In genomic region chr2:72794572-72794971, GRCh38 we compare ENCODE assay signal across 16 cellular contexts. TPM values are rescaled to one million over a fixed set of nuclear protein-coding genes. Genes with fewer than 3 reads are reported as not detected.
DNase-seq lines count a peak whose midpoint lies in the region; ATAC-seq and TF ChIP-seq lines count a peak whose summit lies in the region.
"Had no signal": no experiment of that assay in that cellular context is flagged by ENCODE, and none has a peak within 500 bp of the region (broad histone marks: within the 10 kb centered on the region; RNA-seq: fewer than 3 reads in every experiment).

No MANE protein-coding gene starts in this region.

- H3K4me3 ChIP-seq in cardiac muscle cell = no peak overlapping the region
- H3K4me3 ChIP-seq in epithelial cell of esophagus (ENCODE audit: low read length) = no peak overlapping the region
- no peak overlapping the region for H3K4me3 ChIP-seq in esophagus muscularis mucosa
- H3K4me3 ChIP-seq: coronary artery, esophagus squamous epithelium, uterus had no signal

- TF ChIP-seq EP300 in esophagus muscularis mucosa (IDR thresholded peaks at IDR 0.05) = no peak

- peaks cover 11% of the 10 kb centered on the region for H3K4me1 Mint-ChIP-seq in activated T-cell treated with anti-CD3 and anti-CD28 coated beads, Interleukin-2, amount 50 U/mL, for 72 hours (ENCODE audit: low read depth)

- no peak overlapping the region for H3K4me3 Mint-ChIP-seq in activated T-cell treated with anti-CD3 and anti-CD28 coated beads, Interleukin-2, amount 50 U/mL, for 72 hours
- H3K4me3 Mint-ChIP-seq: memory B cell; stimulated activated memory B cell treated with anti-CD40 and anti-IgM and Interleukin-4, amounts not matched to agents 10 μg/mL and 1 μg/mL and 100 μg/mL, for 72 hours had no signal

- H3K4me1 ChIP-seq in cardiac muscle cell (ENCODE audit: low read depth) = peaks cover 18% of the 10 kb centered on the region
- H3K4me1 ChIP-seq in esophagus muscularis mucosa = peaks cover 0 to 20% (median 15%) of the 10 kb centered on the region in 4 donors
- H3K4me1 ChIP-seq: uterus had no signal

- intact Hi-C loops in Right ventricle myocardium superior (cut with DNase I) (no loop called here), esophagus muscularis mucosa (cut with DNase I) (no loop called here)

- no peak overlapping the region for H3K27ac Mint-ChIP-seq in activated T-cell treated with anti-CD3 and anti-CD28 coated beads, Interleukin-2, amount 50 U/mL, for 72 hours
- H3K27ac Mint-ChIP-seq: memory B cell; stimulated activated memory B cell treated with anti-CD40 and anti-IgM and Interleukin-4, amounts not matched to agents 10 μg/mL and 1 μg/mL and 100 μg/mL, for 72 hours had no signal

- H3K27ac ChIP-seq in cardiac muscle cell = peak overlapping the region; percentile 86
- H3K27ac ChIP-seq in esophagus muscularis mucosa (replicated peaks in 1 of 4) = no peak overlapping the region
- H3K27ac ChIP-seq: esophagus squamous epithelium, uterus had no signal

- H3K27me3 ChIP-seq in cardiac muscle cell (no peaks in the 10 kb centered on the region), esophagus muscularis mucosa (no peaks in the 10 kb centered on the region)
- H3K27me3 ChIP-seq: esophagus squamous epithelium, uterus had no signal

- TF ChIP-seq POLR2A in esophagus muscularis mucosa (IDR thresholded peaks at IDR 0.05; ENCODE audit: low read depth) = no peak

- TF ChIP-seq CTCF in cardiac muscle cell (IDR thresholded peaks at IDR 0.05; ENCODE audit: low read depth, low read length) (no peak), epithelial cell of esophagus (IDR thresholded peaks at IDR 0.05; ENCODE audit: insufficient read depth, low read depth, low read length, missing control alignments) (no peak), esophagus muscularis mucosa (IDR thresholded peaks at IDR 0.05) (no peak)

- H3K36me3 ChIP-seq in cardiac muscle cell = no peaks in the 10 kb centered on the region
- H3K36me3 ChIP-seq in esophagus muscularis mucosa = no peaks in the 10 kb centered on the region
- H3K36me3 ChIP-seq: esophagus squamous epithelium, uterus had no signal

- H3K27me3 Mint-ChIP-seq in activated T-cell treated with anti-CD3 and anti-CD28 coated beads, Interleukin-2, amount 50 U/mL, for 72 hours (ENCODE audit: low read depth) = no peaks in the 10 kb centered on the region
- H3K27me3 Mint-ChIP-seq: memory B cell; stimulated activated memory B cell treated with anti-CD40 and anti-IgM and Interleukin-4, amounts not matched to agents 10 μg/mL and 1 μg/mL and 100 μg/mL, for 72 hours had no signal

- H3K9me3 Mint-ChIP-seq in activated T-cell treated with anti-CD3 and anti-CD28 coated beads, Interleukin-2, amount 50 U/mL, for 72 hours = peaks cover 0 to 1% of the 10 kb centered on the region in 2 donors
- H3K9me3 Mint-ChIP-seq: memory B cell; stimulated activated memory B cell treated with anti-CD40 and anti-IgM and Interleukin-4, amounts not matched to agents 10 μg/mL and 1 μg/mL and 100 μg/mL, for 72 hours had no signal

- 60% methylated on average over 1 of the region's 1 CpG for WGBS in esophagus muscularis mucosa

- no peaks in the 10 kb centered on the region for H3K36me3 Mint-ChIP-seq in activated T-cell treated with anti-CD3 and anti-CD28 coated beads, Interleukin-2, amount 50 U/mL, for 72 hours (ENCODE audit: insufficient read depth in 2 of 2)

- H3K9me3 ChIP-seq in cardiac muscle cell (ENCODE audit: low read depth) (no peaks in the 10 kb centered on the region), esophagus muscularis mucosa (no peaks in the 10 kb centered on the region)
- H3K9me3 ChIP-seq: esophagus squamous epithelium, uterus had no signal

- no peak for ATAC-seq in Right ventricle myocardium superior (ENCODE audit: poor library complexity)
- ATAC-seq in activated T-cell treated with anti-CD3 and anti-CD28 coated beads, Interleukin-2, amount 50 U/mL, for 72 hours (replicated peaks in 1 of 2) = no peak
- ATAC-seq: stimulated activated memory B cell treated with anti-CD40 and anti-IgM and Interleukin-4, amounts not matched to agents 10 μg/mL and 1 μg/mL and 100 μg/mL, for 72 hours had no signal

- DNase-seq in cardiac muscle cell (ENCODE audit: low read depth in 1 of 2, low spot score in 1 of 2) (no peak), Right ventricle myocardium superior (no peak), M059J (ENCODE audit: low read depth) (peak; percentile 47), epithelial cell of esophagus (ENCODE audit: low read depth) (peak; percentile 32), renal cortical epithelial cell (ENCODE audit: low read depth) (peak; percentile 23), T-helper 2 cell (no peak), esophagus muscularis mucosa (ENCODE audit: extremely low spot score) (no peak)
- no peak for DNase-seq in activated T-cell treated with anti-CD3 and anti-CD28 coated beads, Interleukin-2, amount 50 U/mL, for 72 hours
- DNase-seq: esophagus squamous epithelium, Karpas-422, NCI-H1436, NCI-H510A treated with DMSO at 0.1 percent for 48 hours, uterus had no signal

RNA-seq across cellular contexts. Expression of gene EXOC6B, which starts 31.3 kb away (rescaled TPM):
- total RNA-seq in cardiac muscle cell (23.9 and 42.8 TPM in 2 replicates), Right ventricle myocardium superior (96.9 TPM), renal cortical epithelial cell (18.4 and 56.0 TPM in 2 replicates), esophagus muscularis mucosa (10 to 100 TPM; 24.5 to 45.9 (median 37.4) TPM)
- 17.0 and 21.7 TPM in 2 replicates for polyA plus RNA-seq in cardiac muscle cell
- total RNA-seq in M059J (2014; rRNA removed; shearing (Covaris generic)) = 6.6 and 18.5 TPM in 2 replicates
- total RNA-seq in activated T-cell treated with anti-CD3 and anti-CD28 coated beads, Interleukin-2, amount 50 U/mL, for 72 hours = 10 to 100 TPM; 10.4 to 11.6 TPM

Comparison
In these comparisons a context has a peak if more than half of its experiments do, and no peak if none do; other contexts are left out.
1. DNase-seq: peak in M059J (single experiment), epithelial cell of esophagus (single experiment) and renal cortical epithelial cell (single experiment); none in cardiac muscle cell (0 of 2), Right ventricle myocardium superior (single experiment), T-helper 2 cell (0 of 5), esophagus muscularis mucosa (single experiment) and activated T-cell treated with anti-CD3 and anti-CD28 coated beads, Interleukin-2, amount 50 U/mL, for 72 hours (0 of 2).